Comparison of ENCODE assay signal across 20 cellular contexts in the genomic region with DNA sequence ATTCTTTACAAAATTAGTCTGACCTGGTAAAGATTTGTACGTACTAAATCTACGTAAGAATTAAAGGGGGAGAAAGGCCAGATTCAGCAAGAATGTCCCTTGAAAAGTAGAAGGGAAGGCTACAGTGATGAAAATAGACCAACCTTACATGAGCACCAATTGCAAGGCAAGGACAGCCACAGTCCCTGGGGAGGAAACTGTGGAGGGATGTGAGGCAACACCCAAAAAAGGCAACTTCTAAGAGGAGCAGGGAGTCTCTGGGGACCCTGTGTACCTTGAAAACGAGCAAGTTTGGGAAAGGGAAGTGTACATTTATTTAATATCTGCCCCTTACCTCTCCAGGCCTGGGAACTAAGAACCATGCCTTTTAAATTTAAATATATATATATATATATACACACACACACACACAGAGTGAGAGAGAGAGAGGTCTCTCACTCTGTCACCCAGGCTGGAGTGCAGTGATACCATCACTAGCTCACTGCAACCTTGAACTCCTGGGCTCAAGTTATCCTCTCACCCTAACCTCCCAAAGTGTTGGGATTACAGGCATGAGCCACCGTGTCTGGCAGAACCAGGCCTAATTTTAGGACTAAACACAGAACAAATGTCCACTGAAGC. TPM values are rescaled to one million over a fixed set of nuclear protein-coding genes. Genes with fewer than 3 reads are reported as not detected.
DNase-seq lines count a peak whose midpoint lies in the region; ATAC-seq, FAIRE-seq and TF ChIP-seq lines count a peak whose summit lies in the region.
"Had no signal": no experiment of that assay in that cellular context is flagged by ENCODE, and none has a peak within 500 bp of the region (broad histone marks: within the 10 kb centered on the region; RNA-seq: fewer than 3 reads in every experiment).

No MANE protein-coding gene starts in this region.

- FAIRE-seq in GM12878 (lab: Jason Lieb, UNC): no peak
- FAIRE-seq: A204.1 had no signal

- H3K27ac ChIP-seq in mammary epithelial cell (ENCODE audit: insufficient read depth, low read depth, low read length) (peak overlapping the region; percentile 9), GM12878 (ENCODE audit: control insufficient read depth, insufficient read depth) (no peak overlapping the region), substantia nigra (ENCODE audit: low read depth, low read length, poor library complexity, severe bottlenecking) (peak overlapping the region; percentile 19)
- H3K27ac ChIP-seq: SJCRH30 had no signal

- H3K27me3 Mint-ChIP-seq in MCF 10A (ENCODE audit: insufficient read depth, unreplicated experiment): no peaks in the 10 kb centered on the region

- no peaks in the 10 kb centered on the region for H4K20me1 ChIP-seq in mammary epithelial cell (ENCODE audit: insufficient read depth, low read length)
- no peaks in the 10 kb centered on the region for H4K20me1 ChIP-seq in GM12878 (ENCODE audit: control insufficient read depth, insufficient read depth)

- H3K4me2 ChIP-seq in mammary epithelial cell (ENCODE audit: insufficient read depth, low read depth, low read length) (no peak overlapping the region), GM12878 (ENCODE audit: control insufficient read depth, insufficient read depth) (no peak overlapping the region)

- TF ChIP-seq EP300 in GM12878 (IDR thresholded peaks at IDR 0.05; ENCODE audit: borderline replicate concordance in 1 of 2, control insufficient read depth in 1 of 2, low read depth in 2 of 2, low read length in 2 of 2): no peak

- no peaks in the 10 kb centered on the region for H3K9me3 Mint-ChIP-seq in MCF 10A (ENCODE audit: unreplicated experiment)
- H3K9me3 Mint-ChIP-seq: activated naive CD4-positive, alpha-beta T cell treated with anti-CD3 and anti-CD28 coated beads for 36 hours; effector memory CD8-positive, alpha-beta T cell; naive thymus-derived CD8-positive, alpha-beta T cell had no signal

- no peak for TF ChIP-seq POLR2A in GM12878 (IDR thresholded peaks at IDR 0.05; ENCODE audit: low read depth, low read length)

- dilution Hi-C loops in mammary epithelial cell (cut with HindIII; ENCODE audit: low sequenced_read_pairs): loop anchor here (5.0 kb wide), 1 partner anchor 53 kb away; no protein-coding TSS in a partner anchor

- no peak overlapping the region for H3K4me3 Mint-ChIP-seq in MCF 10A (ENCODE audit: unreplicated experiment)
- H3K4me3 Mint-ChIP-seq: activated CD8-positive, alpha-beta memory T cell treated with anti-CD3 and anti-CD28 coated beads, Interleukin-2, amount 10 ng/mL, durations not matched to agents 7 days and 5 days; activated naive CD4-positive, alpha-beta T cell treated with anti-CD3 and anti-CD28 coated beads for 36 hours; effector memory CD8-positive, alpha-beta T cell; naive thymus-derived CD8-positive, alpha-beta T cell had no signal

- no TSS peak for BruUV-seq in mammary epithelial cell (replicated peaks; lab: Mats Ljungman, UMichigan)
- no TSS peak for BruUV-seq in MCF 10A (replicated peaks; lab: Mats Ljungman, UMichigan)
- BruUV-seq in GM12878 (replicated peaks; lab: Mats Ljungman, UMichigan): no TSS peak

- H3K27ac Mint-ChIP-seq in MCF 10A (ENCODE audit: low read depth, unreplicated experiment): no peak overlapping the region
- H3K27ac Mint-ChIP-seq: activated CD8-positive, alpha-beta memory T cell treated with anti-CD3 and anti-CD28 coated beads, Interleukin-2, amount 10 ng/mL, durations not matched to agents 7 days and 5 days; activated naive CD4-positive, alpha-beta T cell treated with anti-CD3 and anti-CD28 coated beads for 36 hours; naive thymus-derived CD8-positive, alpha-beta T cell had no signal

- 89% methylated on average over 3 of the region's 4 CpGs for WGBS in mammary epithelial cell (ENCODE audit: low coverage, missing lambda C conversion rate)
- 19% methylated on average over 4 of the region's 4 CpGs for WGBS in GM12878 (ENCODE audit: insufficient coverage, insufficient replicate concordance, low lambda C conversion rate, missing lambda C conversion rate)

- H3K9ac ChIP-seq in mammary epithelial cell (ENCODE audit: insufficient read depth, low read length) (no peak overlapping the region), GM12878 (ENCODE audit: control insufficient read depth, insufficient read depth, low read length) (no peak overlapping the region)

- no peak for DNase-seq in mammary epithelial cell
- DNase-seq in MCF 10A (ENCODE audit: unreplicated experiment): no peak
- DNase-seq in GM12878 (ENCODE audit: low read depth, low spot score): peak; percentile 15
- DNase-seq in substantia nigra (lab: John Stamatoyannopoulos, UW): no peak
- no peak for DNase-seq in iPS-NIHi11 (ENCODE audit: low spot score)
- DNase-seq in iPS-NIHi7 (ENCODE audit: extremely low spot score): no peak
- no peak for DNase-seq in NCI-H146 (lab: John Stamatoyannopoulos, UW)
- DNase-seq: activated CD8-positive, alpha-beta memory T cell treated with anti-CD3 and anti-CD28 coated beads, Interleukin-2, amount 10 ng/mL, durations not matched to agents 7 days and 5 days; activated naive CD4-positive, alpha-beta T cell treated with anti-CD3 and anti-CD28 coated beads for 36 hours; COR-L47; effector memory CD8-positive, alpha-beta T cell; KBM-7; kidney glomerular epithelial cell; naive thymus-derived CD8-positive, alpha-beta T cell; NCI-H2029; testis had no signal

- no peaks in the 10 kb centered on the region for H3K27me3 ChIP-seq in mammary epithelial cell (ENCODE audit: insufficient read depth, low read length)
- H3K27me3 ChIP-seq in GM12878 (replicated peaks in 1 of 2; ENCODE audit: control insufficient read depth in 2 of 2, insufficient read depth in 2 of 2, low read length in 1 of 2): no peaks in the 10 kb centered on the region
- H3K27me3 ChIP-seq: SJCRH30, testis had no signal

- CTCF ChIA-PET in mammary epithelial cell (lab: Charles Lee; ENCODE audit: low non-redundant PET): interaction anchor here (0.7 kb wide), 1 partner anchor 282 kb away, joined by 11 read pairs; no protein-coding TSS in a partner anchor
- CTCF ChIA-PET in MCF 10A (lab: Yijun Ruan, JAX): no interaction called here
- CTCF ChIA-PET in GM12878 (lab: Yijun Ruan, JAX): interaction anchor here (0.6 kb wide), 1 partner anchor 8 kb away, joined by 3 read pairs; no protein-coding TSS in a partner anchor

- SMC1A ChIA-PET in GM12878 (lab: Charles Lee; ENCODE audit: uncharacterized antibody, unreplicated experiment): interaction anchor here (0.6 to 3.0 kb wide), 4 partner anchors 7 to 728 kb away, joined by 3 to 8 read pairs (median 4); no protein-coding TSS in a partner anchor

- H3K9me3 ChIP-seq in mammary epithelial cell (replicated peaks; ENCODE audit: insufficient read depth, low read length): no peaks in the 10 kb centered on the region
- H3K9me3 ChIP-seq in GM12878 (replicated peaks; ENCODE audit: control insufficient read depth, insufficient read depth, low read length): no peaks in the 10 kb centered on the region
- H3K9me3 ChIP-seq: SJCRH30, testis had no signal

- POLR2A ChIA-PET in MCF 10A (lab: Yijun Ruan, JAX) (no interaction called here), GM12878 (lab: Charles Lee) (no interaction called here)

- ATAC-seq in HG03097 (IDR thresholded peaks at IDR 0.05; ENCODE audit: low FRiP score, unreplicated experiment) (peak; percentile 89), GM12878 (peak; percentile 72)
- ATAC-seq: activated CD8-positive, alpha-beta memory T cell treated with anti-CD3 and anti-CD28 coated beads, Interleukin-2, amount 10 ng/mL, durations not matched to agents 7 days and 5 days; effector memory CD8-positive, alpha-beta T cell; HCT116; naive thymus-derived CD8-positive, alpha-beta T cell had no signal

- no peak overlapping the region for H3K4me3 ChIP-seq in mammary epithelial cell (replicated peaks in 1 of 3; ENCODE audit: insufficient read depth in 1 of 3, low read depth in 2 of 3, low read length in 3 of 3)
- no peak overlapping the region for H3K4me3 ChIP-seq in GM12878
- H3K4me3 ChIP-seq: SJCRH30, testis had no signal

- no peak for TF ChIP-seq RAD21 in GM12878 (IDR thresholded peaks at IDR 0.05; ENCODE audit: insufficient read depth, low read depth, low read length)

- no peaks in the 10 kb centered on the region for H3K4me1 Mint-ChIP-seq in MCF 10A (ENCODE audit: insufficient read depth, unreplicated experiment)
- H3K4me1 Mint-ChIP-seq: activated CD8-positive, alpha-beta memory T cell treated with anti-CD3 and anti-CD28 coated beads, Interleukin-2, amount 10 ng/mL, durations not matched to agents 7 days and 5 days had no signal

- H3K4me1 ChIP-seq in mammary epithelial cell (ENCODE audit: insufficient read depth, low read length) (peaks cover 72% of the 10 kb centered on the region), GM12878 (ENCODE audit: control insufficient read depth, insufficient read depth, low read length) (no peaks in the 10 kb centered on the region)
- H3K4me1 ChIP-seq: testis had no signal

- H3K36me3 Mint-ChIP-seq in MCF 10A (ENCODE audit: insufficient read depth, unreplicated experiment): no peaks in the 10 kb centered on the region
- H3K36me3 Mint-ChIP-seq: activated CD8-positive, alpha-beta memory T cell treated with anti-CD3 and anti-CD28 coated beads, Interleukin-2, amount 10 ng/mL, durations not matched to agents 7 days and 5 days; naive thymus-derived CD8-positive, alpha-beta T cell had no signal

- H2AFZ ChIP-seq in mammary epithelial cell (ENCODE audit: low read depth, low read length) (no peak overlapping the region), GM12878 (ENCODE audit: control insufficient read depth, low read depth, low read length) (no peak overlapping the region)

- intact Hi-C loops in mammary epithelial cell (cut with micrococcal nuclease): no loop called here
- intact Hi-C loops in MCF 10A (cut with micrococcal nuclease): no loop called here
- intact Hi-C loops in GM12878 (cut with micrococcal nuclease; ENCODE audit: unreplicated experiment): no loop called here

- RAD21 ChIA-PET in GM12878 (lab: Charles Lee; ENCODE audit: unreplicated experiment): interaction anchor here (1.2 to 1.3 kb wide), 2 partner anchors 28 to 29 kb away, joined by 3 to 4 read pairs; no protein-coding TSS in a partner anchor

- H3K36me3 ChIP-seq in mammary epithelial cell (ENCODE audit: insufficient read depth, low read length): no peaks in the 10 kb centered on the region
- peaks cover 0 to 6% of the 10 kb centered on the region in 2 experiments; a peak in 2 of 4 replicates for H3K36me3 ChIP-seq in GM12878 (ENCODE audit: control insufficient read depth in 2 of 2, insufficient read depth in 2 of 2, low read length in 1 of 2)
- H3K36me3 ChIP-seq: SJCRH30 had no signal

- TF ChIP-seq CTCF in mammary epithelial cell (conservative IDR thresholded peaks at IDR 0.05 in 1 of 2, IDR thresholded peaks at IDR 0.05 in 1 of 2; ENCODE audit: extremely low read depth in 1 of 2, insufficient read depth in 1 of 2, low read depth in 1 of 2, low read length in 2 of 2) (no peak), MCF 10A (IDR thresholded peaks at IDR 0.05; ENCODE audit: unreplicated experiment) (no peak), GM12878 (IDR thresholded peaks at IDR 0.05 in 2 of 3, conservative IDR thresholded peaks at IDR 0.05 in 1 of 3; ENCODE audit: control insufficient read depth in 2 of 3, extremely low read depth in 1 of 3, insufficient read depth in 1 of 3, low read depth in 3 of 3, low read length in 3 of 3) (no peak)

- in situ Hi-C loops in mammary epithelial cell (cut with MboI; ENCODE audit: low sequenced_read_pairs in 2 of 2) (no loop called here), GM12878 (cut with MboI) (no loop called here)

- H3K79me2 ChIP-seq in mammary epithelial cell (ENCODE audit: insufficient read depth, low read length): peaks cover 22% of the 10 kb centered on the region
- H3K79me2 ChIP-seq in GM12878 (ENCODE audit: control insufficient read depth, insufficient read depth, low read length): no peaks in the 10 kb centered on the region

RNA-seq across cellular contexts. Expression of a gene that starts 56.4 kb away (rescaled TPM):
- total RNA-seq in mammary epithelial cell (10 to 100 TPM in 1 of 2 donors, 1 to 10 TPM in 1; 1.3 to 22.7 TPM), MCF 10A (2022) (1.9 and 7.0 TPM in 2 replicates), GM12878 (2014; rRNA removed) (12.4 and 14.2 TPM in 2 replicates), GM12878 (2014; rRNA removed; fragmentation: Illumina TruSeq; extraction: Trizol) (12.4 and 12.5 TPM in 2 replicates), GM12878 (2021) (20.5 and 22.5 TPM in 2 replicates)
- polyA plus RNA-seq in mammary epithelial cell (9.3 TPM), GM12878 (2011; rRNA removed) (29.8 and 32.5 TPM in 2 replicates), GM12878 (2014; fragmentation: Illumina TruSeq; extraction: Trizol) (17.0 and 17.1 TPM in 2 replicates), GM12878 (2014; fragmentation: Nextera tagmentation; extraction: Ambion mirVana) (1 to 10 TPM; 5.8 to 6.5 TPM), GM12878 (2014; rRNA removed) (11.1 and 12.7 TPM in 2 replicates), GM12878 (2016; fragmentation: Nextera tagmentation; extraction: Ambion mirVana) (10 to 100 TPM in 1 of 2 experiments, 1 to 10 TPM in 1; 9.0 to 13.2 TPM)
- polyA minus RNA-seq in mammary epithelial cell: 10.5 TPM
- 35.4 and 38.9 TPM in 2 replicates for total RNA-seq in GM12878 (2013; cell fraction: nucleolus; rRNA removed)
- 7.7 TPM for polyA plus RNA-seq in GM12878 (2011; ENCODE audit: low read depth)
- 21.1 and 22.9 TPM in 2 replicates for polyA plus RNA-seq in GM12878 (2011; cell fraction: cytosol; rRNA removed)
- polyA plus RNA-seq in GM12878 (2011; cell fraction: nucleus; rRNA removed): 17.9 and 19.0 TPM in 2 replicates
- polyA plus RNA-seq in GM12878 (2012): 9.7 and 12.6 TPM in 2 replicates
- 50.0 and 53.8 TPM in 2 replicates for polyA minus RNA-seq in GM12878 (2011; rRNA and poly(A)+ RNA removed)
- polyA minus RNA-seq in GM12878 (2011; cell fraction: cytosol; rRNA and poly(A)+ RNA removed): 12.6 and 13.5 TPM in 2 replicates
- polyA minus RNA-seq in GM12878 (2011; cell fraction: nucleus; rRNA and poly(A)+ RNA removed): 11.5 and 17.8 TPM in 2 replicates
